In the genomic region with DNA sequence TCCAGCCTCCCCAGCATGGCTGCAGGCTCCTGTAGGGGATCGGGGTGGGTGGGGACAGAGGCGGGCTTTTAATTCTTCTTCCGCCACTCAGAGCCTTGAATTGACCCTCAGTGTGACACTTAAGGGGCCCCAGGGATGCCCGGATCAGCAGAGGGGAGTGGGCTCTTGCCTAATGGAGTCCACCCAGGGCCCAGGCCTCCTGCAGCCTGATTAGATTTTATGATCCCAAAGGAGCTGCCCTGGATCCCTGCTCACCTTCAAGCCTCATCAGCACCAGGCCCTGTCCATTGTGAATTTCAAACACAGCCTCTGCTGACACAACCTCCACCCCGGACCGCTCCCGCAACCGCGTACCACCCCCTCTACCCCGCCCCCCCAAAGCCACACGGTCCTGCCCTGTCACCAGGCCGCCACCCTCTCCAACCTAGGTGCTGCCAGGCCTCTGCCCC, we compare ENCODE assay signal across 1 cellular context.
TF ChIP-seq lines count a peak whose summit lies in the region.

No MANE protein-coding gene starts in this region.

TF ChIP-seq in HCT116, 20 proteins besides CTCF, POLR2A, EP300 and RAD21:
- TF ChIP-seq ZNF274 (IDR thresholded peaks at IDR 0.05; ENCODE audit: low read depth, low read length) (no peak), CBX3 (IDR thresholded peaks at IDR 0.05; ENCODE audit: low read depth) (no peak), ELF1 (IDR thresholded peaks at IDR 0.05; ENCODE audit: borderline replicate concordance, low read depth) (no peak), YY1 (IDR thresholded peaks at IDR 0.05; ENCODE audit: extremely low read depth, insufficient replicate concordance, low read depth, low read length) (no peak), TCF7L2 (IDR thresholded peaks at IDR 0.05; ENCODE audit: borderline replicate concordance, extremely low read depth, insufficient read depth, insufficient read length) (no peak), FOSL1 (IDR thresholded peaks at IDR 0.05; ENCODE audit: low read depth) (no peak), POLR2AphosphoS5 (IDR thresholded peaks at IDR 0.05; ENCODE audit: low read depth, low read length) (no peak), ZFX (IDR thresholded peaks at IDR 0.05) (no peak), EGR1 (IDR thresholded peaks at IDR 0.05; ENCODE audit: low read depth) (no peak)
- TF ChIP-seq, protein P1, sequence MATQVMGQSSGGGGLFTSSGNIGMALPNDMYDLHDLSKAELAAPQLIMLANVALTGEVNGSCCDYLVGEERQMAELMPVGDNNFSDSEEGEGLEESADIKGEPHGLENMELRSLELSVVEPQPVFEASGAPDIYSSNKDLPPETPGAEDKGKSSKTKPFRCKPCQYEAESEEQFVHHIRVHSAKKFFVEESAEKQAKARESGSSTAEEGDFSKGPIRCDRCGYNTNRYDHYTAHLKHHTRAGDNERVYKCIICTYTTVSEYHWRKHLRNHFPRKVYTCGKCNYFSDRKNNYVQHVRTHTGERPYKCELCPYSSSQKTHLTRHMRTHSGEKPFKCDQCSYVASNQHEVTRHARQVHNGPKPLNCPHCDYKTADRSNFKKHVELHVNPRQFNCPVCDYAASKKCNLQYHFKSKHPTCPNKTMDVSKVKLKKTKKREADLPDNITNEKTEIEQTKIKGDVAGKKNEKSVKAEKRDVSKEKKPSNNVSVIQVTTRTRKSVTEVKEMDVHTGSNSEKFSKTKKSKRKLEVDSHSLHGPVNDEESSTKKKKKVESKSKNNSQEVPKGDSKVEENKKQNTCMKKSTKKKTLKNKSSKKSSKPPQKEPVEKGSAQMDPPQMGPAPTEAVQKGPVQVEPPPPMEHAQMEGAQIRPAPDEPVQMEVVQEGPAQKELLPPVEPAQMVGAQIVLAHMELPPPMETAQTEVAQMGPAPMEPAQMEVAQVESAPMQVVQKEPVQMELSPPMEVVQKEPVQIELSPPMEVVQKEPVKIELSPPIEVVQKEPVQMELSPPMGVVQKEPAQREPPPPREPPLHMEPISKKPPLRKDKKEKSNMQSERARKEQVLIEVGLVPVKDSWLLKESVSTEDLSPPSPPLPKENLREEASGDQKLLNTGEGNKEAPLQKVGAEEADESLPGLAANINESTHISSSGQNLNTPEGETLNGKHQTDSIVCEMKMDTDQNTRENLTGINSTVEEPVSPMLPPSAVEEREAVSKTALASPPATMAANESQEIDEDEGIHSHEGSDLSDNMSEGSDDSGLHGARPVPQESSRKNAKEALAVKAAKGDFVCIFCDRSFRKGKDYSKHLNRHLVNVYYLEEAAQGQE (IDR thresholded peaks at IDR 0.05; ENCODE audit: low read depth), result no peak
- TF ChIP-seq, protein P2, sequence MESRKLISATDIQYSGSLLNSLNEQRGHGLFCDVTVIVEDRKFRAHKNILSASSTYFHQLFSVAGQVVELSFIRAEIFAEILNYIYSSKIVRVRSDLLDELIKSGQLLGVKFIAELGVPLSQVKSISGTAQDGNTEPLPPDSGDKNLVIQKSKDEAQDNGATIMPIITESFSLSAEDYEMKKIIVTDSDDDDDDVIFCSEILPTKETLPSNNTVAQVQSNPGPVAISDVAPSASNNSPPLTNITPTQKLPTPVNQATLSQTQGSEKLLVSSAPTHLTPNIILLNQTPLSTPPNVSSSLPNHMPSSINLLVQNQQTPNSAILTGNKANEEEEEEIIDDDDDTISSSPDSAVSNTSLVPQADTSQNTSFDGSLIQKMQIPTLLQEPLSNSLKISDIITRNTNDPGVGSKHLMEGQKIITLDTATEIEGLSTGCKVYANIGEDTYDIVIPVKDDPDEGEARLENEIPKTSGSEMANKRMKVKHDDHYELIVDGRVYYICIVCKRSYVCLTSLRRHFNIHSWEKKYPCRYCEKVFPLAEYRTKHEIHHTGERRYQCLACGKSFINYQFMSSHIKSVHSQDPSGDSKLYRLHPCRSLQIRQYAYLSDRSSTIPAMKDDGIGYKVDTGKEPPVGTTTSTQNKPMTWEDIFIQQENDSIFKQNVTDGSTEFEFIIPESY (IDR thresholded peaks at IDR 0.05; ENCODE audit: extremely low read depth, insufficient replicate concordance, low read length), result no peak
- TF ChIP-seq, protein P3, sequence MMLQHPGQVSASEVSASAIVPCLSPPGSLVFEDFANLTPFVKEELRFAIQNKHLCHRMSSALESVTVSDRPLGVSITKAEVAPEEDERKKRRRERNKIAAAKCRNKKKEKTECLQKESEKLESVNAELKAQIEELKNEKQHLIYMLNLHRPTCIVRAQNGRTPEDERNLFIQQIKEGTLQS (IDR thresholded peaks at IDR 0.05), result no peak
